25 cellular contexts compared by ENCODE assay signal in the genomic region with DNA sequence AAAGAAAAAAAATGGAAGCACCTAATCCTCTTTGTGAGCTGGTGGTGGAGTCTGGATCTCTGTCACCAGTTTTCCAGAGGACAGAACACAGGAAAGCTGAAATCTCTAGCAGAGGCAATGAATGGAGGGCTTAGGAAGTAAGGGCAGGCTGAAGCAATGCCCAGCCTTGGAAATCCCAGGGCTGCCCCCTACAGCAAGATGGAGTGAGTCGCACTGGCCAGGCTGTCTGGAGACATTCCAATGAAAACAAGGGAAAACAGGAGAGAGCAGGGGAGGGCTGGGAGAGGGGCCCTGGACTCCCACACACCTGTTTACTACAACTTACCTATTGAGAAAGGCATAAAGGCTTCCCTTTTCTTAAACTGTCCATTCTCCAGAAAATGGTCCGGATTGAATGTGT. TPM values are rescaled to one million over a fixed set of nuclear protein-coding genes. Genes with fewer than 3 reads are reported as not detected.
A peak's percentile ranks its signal among the peaks of the same experiment; 100 is the strongest.
DNase-seq lines count a peak whose midpoint lies in the region; ATAC-seq and TF ChIP-seq lines count a peak whose summit lies in the region.
"Had no signal": no experiment of that assay in that cellular context is flagged by ENCODE, and none has a peak within 500 bp of the region (broad histone marks: within the 10 kb centered on the region; RNA-seq: fewer than 3 reads in every experiment).

No MANE protein-coding gene starts in this region.

- DNase-seq in DMS 273 (lab: John Stamatoyannopoulos, UW; ENCODE audit: unreplicated experiment) (peak; percentile 10), DMS 273 treated with DMSO at 0.1 percent for 48 hours (lab: John Stamatoyannopoulos, UW) (no peak), RPMI7951 (ENCODE audit: low read depth) (peak; percentile 7), esophagus muscularis mucosa (ENCODE audit: extremely low spot score) (peak; percentile 47), renal cortical epithelial cell (ENCODE audit: low read depth) (peak; percentile 16), GDM1 (lab: John Stamatoyannopoulos, UW) (no peak), left cardiac atrium (no peak), NCI-H1417 (lab: John Stamatoyannopoulos, UW) (no peak)
- DNase-seq: activated B cell treated with CpG ODN at 0.5 μM for 24 hours; activated CD8-positive, alpha-beta T cell treated with anti-CD3 and anti-CD28 coated beads, Interleukin-2, amount 10 ng/mL, durations not matched to agents 7 days and 5 days; activated naive CD4-positive, alpha-beta T cell treated with anti-CD3 and anti-CD28 coated beads, Interleukin-2, amount 50 U/mL, for 16 hours; activated T-cell treated with anti-CD3 and anti-CD28 coated beads, Interleukin-2, amount 50 U/mL, for 4 hours; HFFc6; hippocampal formation; left colon; NCI-H1092 treated with DMSO at 0.1 percent for 48 hours; NCI-H510A treated with DMSO at 0.1 percent for 48 hours; SIG-M5; stimulated activated CD4-positive, alpha-beta T cell treated with anti-CD3 and anti-CD28 coated beads, Interleukin-4, amount 100 ng/mL, for 24 hours; T-helper 2 cell; upper lobe of left lung had no signal

- TF ChIP-seq POLR2A in esophagus muscularis mucosa (IDR thresholded peaks at IDR 0.05; ENCODE audit: low read depth), result no peak

- H3K27me3 ChIP-seq in esophagus muscularis mucosa, result no peaks in the 10 kb centered on the region
- H3K27me3 ChIP-seq: ascending aorta, upper lobe of left lung had no signal

- TF ChIP-seq EP300 in esophagus muscularis mucosa (IDR thresholded peaks at IDR 0.05), result no peak

- TF ChIP-seq CTCF in esophagus muscularis mucosa (IDR thresholded peaks at IDR 0.05), result no peak

- H3K4me1 ChIP-seq in esophagus muscularis mucosa, result peaks cover 0 to 11% (median 0%) of the 10 kb centered on the region in 4 donors
- H3K4me1 ChIP-seq: ascending aorta had no signal

- H3K36me3 ChIP-seq in esophagus muscularis mucosa, result no peaks in the 10 kb centered on the region
- H3K36me3 ChIP-seq: ascending aorta, upper lobe of left lung had no signal

- no peak overlapping the region for H3K27ac ChIP-seq in esophagus muscularis mucosa (replicated peaks in 1 of 4)
- H3K27ac ChIP-seq: 22Rv1, ascending aorta, HL-60, upper lobe of left lung had no signal

- intact Hi-C loops in esophagus muscularis mucosa (cut with DNase I), result no loop called here
- intact Hi-C loops in left cardiac atrium (cut with DNase I), result no loop called here

- 61% methylated on average over 2 of the region's 2 CpGs for WGBS in esophagus muscularis mucosa

- H3K9me3 ChIP-seq in esophagus muscularis mucosa, result no peaks in the 10 kb centered on the region
- H3K9me3 ChIP-seq: ascending aorta, upper lobe of left lung had no signal

- no peak for ATAC-seq in left cardiac atrium
- ATAC-seq: activated CD8-positive, alpha-beta T cell treated with anti-CD3 and anti-CD28 coated beads, Interleukin-2, amount 10 ng/mL, durations not matched to agents 7 days and 5 days; activated T-cell treated with anti-CD3 and anti-CD28 coated beads, Interleukin-2, amount 50 U/mL, for 4 hours; left colon had no signal

- no peak overlapping the region for H3K4me3 ChIP-seq in esophagus muscularis mucosa
- H3K4me3 ChIP-seq: ascending aorta, upper lobe of left lung had no signal

RNA-seq across cellular contexts. Expression of a gene that starts 25.9 kb away (rescaled TPM):
- 0.72 and 1.2 TPM in 2 replicates for total RNA-seq in RPMI7951 (2014; rRNA removed; shearing (Covaris generic))
- total RNA-seq in esophagus muscularis mucosa (under 1 TPM in 3 of 4 donors, not detected in 1; 0.17 to 0.42 (median 0.26) TPM), renal cortical epithelial cell (3.1 and 4.3 TPM in 2 replicates), left cardiac atrium (100 to 1,000 TPM in 1 of 2 donors, 10 to 100 TPM in 1; 63.9 to 116 TPM)
- total RNA-seq: ascending aorta, OCI-LY7 had no signal

Comparison
In these comparisons a context has a peak if more than half of its experiments do, and no peak if none do; other contexts are left out.
1. DNase-seq: peak in DMS 273 (single experiment), RPMI7951 (single experiment), esophagus muscularis mucosa (single experiment) and renal cortical epithelial cell (single experiment); none in DMS 273 treated with DMSO at 0.1 percent for 48 hours (single experiment), GDM1 (single experiment), left cardiac atrium (single experiment) and NCI-H1417 (0 of 3).
2. RNA of a gene that starts 25.9 kb away (total RNA-seq): 63.9 to 116 TPM in left cardiac atrium; 3.1 to 4.3 TPM in renal cortical epithelial cell, 0.72 to 1.2 TPM in RPMI7951 and 0.17 to 0.42 TPM in esophagus muscularis mucosa; every median in the first group is over 10 times any median in the second.